Comparison of ENCODE assay signal across 1 cellular context in genomic region chr13:114222461-114222968, GRCh38.
TF ChIP-seq lines count a peak whose summit lies in the region.

No MANE protein-coding gene starts in this region.

TF ChIP-seq in K562, 482 proteins besides CTCF, POLR2A, EP300 and RAD21 (continued from another document and continues in another):
- no peak for TF ChIP-seq MLLT1 (IDR thresholded peaks at IDR 0.05)
- TF ChIP-seq, protein P1, sequence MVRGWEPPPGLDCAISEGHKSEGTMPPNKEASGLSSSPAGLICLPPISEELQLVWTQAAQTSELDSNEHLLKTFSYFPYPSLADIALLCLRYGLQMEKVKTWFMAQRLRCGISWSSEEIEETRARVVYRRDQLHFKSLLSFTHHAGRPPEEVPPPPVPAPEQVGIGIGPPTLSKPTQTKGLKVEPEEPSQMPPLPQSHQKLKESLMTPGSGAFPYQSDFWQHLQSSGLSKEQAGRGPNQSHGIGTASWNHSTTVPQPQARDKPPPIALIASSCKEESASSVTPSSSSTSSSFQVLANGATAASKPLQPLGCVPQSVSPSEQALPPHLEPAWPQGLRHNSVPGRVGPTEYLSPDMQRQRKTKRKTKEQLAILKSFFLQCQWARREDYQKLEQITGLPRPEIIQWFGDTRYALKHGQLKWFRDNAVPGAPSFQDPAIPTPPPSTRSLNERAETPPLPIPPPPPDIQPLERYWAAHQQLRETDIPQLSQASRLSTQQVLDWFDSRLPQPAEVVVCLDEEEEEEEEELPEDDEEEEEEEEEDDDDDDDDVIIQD (CRISPR knock-in tag; IDR thresholded peaks at IDR 0.05): no peak
- TF ChIP-seq CREM (IDR thresholded peaks at IDR 0.05; ENCODE audit: low read depth): peak; percentile 65
- TF ChIP-seq SRSF9 (IDR thresholded peaks at IDR 0.05; ENCODE audit: borderline replicate concordance, low read depth, low read length): no peak
- TF ChIP-seq RNF2 (IDR thresholded peaks at IDR 0.05): peak; percentile 40; the same call in 1 of the 2 replicates
- no peak for TF ChIP-seq CGGBP1 (CRISPR knock-in tag; IDR thresholded peaks at IDR 0.05)
- TF ChIP-seq LARP7 (IDR thresholded peaks at IDR 0.05): no peak
- no peak for TF ChIP-seq THRAP3 (IDR thresholded peaks at IDR 0.05; ENCODE audit: borderline replicate concordance)
- TF ChIP-seq FOS (IDR thresholded peaks at IDR 0.05; ENCODE audit: extremely low read depth, insufficient read length): no peak
- TF ChIP-seq ZNF699 (CRISPR knock-in tag; IDR thresholded peaks at IDR 0.05; ENCODE audit: insufficient replicate concordance): no peak
- no peak for TF ChIP-seq RBM14 (IDR thresholded peaks at IDR 0.05; ENCODE audit: borderline replicate concordance, insufficient read depth, low read depth, low read length)
- TF ChIP-seq, protein P2, sequence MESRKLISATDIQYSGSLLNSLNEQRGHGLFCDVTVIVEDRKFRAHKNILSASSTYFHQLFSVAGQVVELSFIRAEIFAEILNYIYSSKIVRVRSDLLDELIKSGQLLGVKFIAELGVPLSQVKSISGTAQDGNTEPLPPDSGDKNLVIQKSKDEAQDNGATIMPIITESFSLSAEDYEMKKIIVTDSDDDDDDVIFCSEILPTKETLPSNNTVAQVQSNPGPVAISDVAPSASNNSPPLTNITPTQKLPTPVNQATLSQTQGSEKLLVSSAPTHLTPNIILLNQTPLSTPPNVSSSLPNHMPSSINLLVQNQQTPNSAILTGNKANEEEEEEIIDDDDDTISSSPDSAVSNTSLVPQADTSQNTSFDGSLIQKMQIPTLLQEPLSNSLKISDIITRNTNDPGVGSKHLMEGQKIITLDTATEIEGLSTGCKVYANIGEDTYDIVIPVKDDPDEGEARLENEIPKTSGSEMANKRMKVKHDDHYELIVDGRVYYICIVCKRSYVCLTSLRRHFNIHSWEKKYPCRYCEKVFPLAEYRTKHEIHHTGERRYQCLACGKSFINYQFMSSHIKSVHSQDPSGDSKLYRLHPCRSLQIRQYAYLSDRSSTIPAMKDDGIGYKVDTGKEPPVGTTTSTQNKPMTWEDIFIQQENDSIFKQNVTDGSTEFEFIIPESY (CRISPR knock-in tag; IDR thresholded peaks at IDR 0.05): no peak
- TF ChIP-seq PYGO2 (tag; IDR thresholded peaks at IDR 0.05): no peak
- TF ChIP-seq ZNF589 (CRISPR knock-in tag; IDR thresholded peaks at IDR 0.05; ENCODE audit: low read depth): peak; percentile 40; the same call in 1 of the 2 replicates
- TF ChIP-seq DMBX1 (CRISPR knock-in tag; IDR thresholded peaks at IDR 0.05; ENCODE audit: borderline replicate concordance): peak; percentile 75
- TF ChIP-seq HBP1 (CRISPR knock-in tag; IDR thresholded peaks at IDR 0.05): no peak
- TF ChIP-seq TEAD2 (tag; IDR thresholded peaks at IDR 0.05): no peak
- TF ChIP-seq, protein P3, sequence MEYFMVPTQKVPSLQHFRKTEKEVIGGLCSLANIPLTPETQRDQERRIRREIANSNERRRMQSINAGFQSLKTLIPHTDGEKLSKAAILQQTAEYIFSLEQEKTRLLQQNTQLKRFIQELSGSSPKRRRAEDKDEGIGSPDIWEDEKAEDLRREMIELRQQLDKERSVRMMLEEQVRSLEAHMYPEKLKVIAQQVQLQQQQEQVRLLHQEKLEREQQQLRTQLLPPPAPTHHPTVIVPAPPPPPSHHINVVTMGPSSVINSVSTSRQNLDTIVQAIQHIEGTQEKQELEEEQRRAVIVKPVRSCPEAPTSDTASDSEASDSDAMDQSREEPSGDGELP (CRISPR knock-in tag; IDR thresholded peaks at IDR 0.05; ENCODE audit: borderline replicate concordance): peak; percentile 92
- TF ChIP-seq ILK (tag; IDR thresholded peaks at IDR 0.05; ENCODE audit: borderline replicate concordance, low read depth): no peak
- no peak for TF ChIP-seq CLOCK (CRISPR knock-in tag; IDR thresholded peaks at IDR 0.05; ENCODE audit: borderline replicate concordance)
- TF ChIP-seq ZKSCAN1 (IDR thresholded peaks at IDR 0.05; ENCODE audit: low read depth, low read length): no peak
- no peak for TF ChIP-seq ZBTB49 (CRISPR knock-in tag; IDR thresholded peaks at IDR 0.05; ENCODE audit: borderline replicate concordance)
- no peak for TF ChIP-seq JUNB (CRISPR knock-in tag; conservative IDR thresholded peaks at IDR 0.05)
- TF ChIP-seq CCNT2 (IDR thresholded peaks at IDR 0.05; ENCODE audit: borderline replicate concordance, extremely low read depth, insufficient read length, low read depth, low read length): no peak
- no peak for TF ChIP-seq CHAMP1 (IDR thresholded peaks at IDR 0.05)
- no peak for TF ChIP-seq CHCHD3 (CRISPR knock-in tag; IDR thresholded peaks at IDR 0.05)
- no peak for TF ChIP-seq ZKSCAN8 (CRISPR knock-in tag; IDR thresholded peaks at IDR 0.05)
- no peak for TF ChIP-seq ZNF586 (CRISPR knock-in tag; conservative IDR thresholded peaks at IDR 0.05)
- TF ChIP-seq ZNF398 (CRISPR knock-in tag; IDR thresholded peaks at IDR 0.05): no peak
- TF ChIP-seq RNF219 (CRISPR knock-in tag; IDR thresholded peaks at IDR 0.05): no peak
- TF ChIP-seq FOXA1 (IDR thresholded peaks at IDR 0.05; ENCODE audit: borderline replicate concordance): no peak
- 0 out of 2 replicates have a peak, but pooled peaks have one; percentile 23 for TF ChIP-seq ZNF197 (CRISPR knock-in tag; IDR thresholded peaks at IDR 0.05; ENCODE audit: low read depth)
- TF ChIP-seq MEF2D (tag; conservative IDR thresholded peaks at IDR 0.05; ENCODE audit: low read depth): peak; percentile 75; the same call in 1 of the 2 replicates
- TF ChIP-seq CEBPB (tag; IDR thresholded peaks at IDR 0.05): no peak
